Comparison of ENCODE assay signal across 9 cellular contexts in genomic region chr3:177057768-177058167, GRCh38.
DNase-seq lines count a peak whose midpoint lies in the region; ATAC-seq and FAIRE-seq lines count a peak whose summit lies in the region.
"Had no signal": no experiment of that assay in that cellular context is flagged by ENCODE, and none has a peak within 500 bp of the region (broad histone marks: within the 10 kb centered on the region; RNA-seq: fewer than 3 reads in every experiment).

No MANE protein-coding gene starts in this region.

- no peaks in the 10 kb centered on the region for H3K27me3 Mint-ChIP-seq in activated CD4-positive, alpha-beta T cell treated with anti-CD3 and anti-CD28 coated beads, Interleukin-2, amount 10 ng/mL, durations not matched to agents 24 days and 14 days
- H3K27me3 Mint-ChIP-seq: IgD-negative memory B cell had no signal

- no peaks in the 10 kb centered on the region for H3K9me3 Mint-ChIP-seq in activated CD4-positive, alpha-beta T cell treated with anti-CD3 and anti-CD28 coated beads, Interleukin-2, amount 10 ng/mL, durations not matched to agents 24 days and 14 days
- H3K9me3 Mint-ChIP-seq: IgD-negative memory B cell had no signal

- H3K27ac Mint-ChIP-seq in activated CD4-positive, alpha-beta T cell treated with anti-CD3 and anti-CD28 coated beads, Interleukin-2, amount 10 ng/mL, durations not matched to agents 24 days and 14 days, result no peak overlapping the region
- H3K27ac Mint-ChIP-seq: IgD-negative memory B cell had no signal

- intact Hi-C loops in activated CD4-positive, alpha-beta T cell treated with anti-CD3 and anti-CD28 coated beads, Interleukin-2, amount 10 ng/mL, durations not matched to agents 24 days and 14 days (cut with micrococcal nuclease), result loop anchor here (1.0 to 5.0 kb wide), 7 partner anchors 90 to 940 kb away; no protein-coding TSS in a partner anchor
- intact Hi-C loops in head of caudate nucleus (cut with DNase I), result loop anchor here (5.0 kb wide), 1 partner anchor 300 kb away; no protein-coding TSS in a partner anchor

- peaks cover 17% of the 10 kb centered on the region for H3K36me3 Mint-ChIP-seq in activated CD4-positive, alpha-beta T cell treated with anti-CD3 and anti-CD28 coated beads, Interleukin-2, amount 10 ng/mL, durations not matched to agents 24 days and 14 days (ENCODE audit: low read depth)
- H3K36me3 Mint-ChIP-seq: IgD-negative memory B cell had no signal

- peak; percentile 76 for DNase-seq in activated CD4-positive, alpha-beta T cell treated with anti-CD3 and anti-CD28 coated beads, Interleukin-2, amount 10 ng/mL, durations not matched to agents 24 days and 14 days
- DNase-seq in stimulated activated CD4-positive, alpha-beta T cell treated with anti-CD3 and anti-CD28 coated beads, Interleukin-2, amount 100 ng/mL, for 24 hours, result peak; percentile 40 to 47
- DNase-seq in head of caudate nucleus (no peak), HTR-8/SVneo (ENCODE audit: insufficient read length, low spot score) (no peak), left lobe of liver (ENCODE audit: low spot score) (no peak), middle frontal gyrus (ENCODE audit: extremely low spot score, low spot score) (no peak)

- H3K4me3 Mint-ChIP-seq in activated CD4-positive, alpha-beta T cell treated with anti-CD3 and anti-CD28 coated beads, Interleukin-2, amount 10 ng/mL, durations not matched to agents 24 days and 14 days, result no peak overlapping the region
- H3K4me3 Mint-ChIP-seq: IgD-negative memory B cell had no signal

- H3K4me1 Mint-ChIP-seq in activated CD4-positive, alpha-beta T cell treated with anti-CD3 and anti-CD28 coated beads, Interleukin-2, amount 10 ng/mL, durations not matched to agents 24 days and 14 days, result peaks cover 19% of the 10 kb centered on the region

- FAIRE-seq in HTR-8/SVneo (lab: Jason Lieb, UNC), result no peak

- ATAC-seq in GM19025 (IDR thresholded peaks at IDR 0.05; ENCODE audit: low read depth, unreplicated experiment) (peak; percentile 97), HG02943 (IDR thresholded peaks at IDR 0.05; ENCODE audit: low read depth, unreplicated experiment) (peak; percentile 83), left lobe of liver (no peak)

Comparison
In these comparisons a context has a peak if more than half of its experiments do, and no peak if none do; other contexts are left out.
1. DNase-seq: peak in activated CD4-positive, alpha-beta T cell treated with anti-CD3 and anti-CD28 coated beads, Interleukin-2, amount 10 ng/mL, durations not matched to agents 24 days and 14 days (single experiment) and stimulated activated CD4-positive, alpha-beta T cell treated with anti-CD3 and anti-CD28 coated beads, Interleukin-2, amount 100 ng/mL, for 24 hours (2 of 2); none in head of caudate nucleus (0 of 42), HTR-8/SVneo (single experiment), left lobe of liver (single experiment) and middle frontal gyrus (single experiment).